2 cellular contexts compared by ENCODE assay signal in genomic region chr5:91448079-91448478, GRCh38.
ATAC-seq and TF ChIP-seq lines count a peak whose summit lies in the region.
"Not testable (repeated sequence)": the region's sequence is repeated elsewhere in the genome, so short reads cannot be mapped to it uniquely, and the experiment has no call there.

No MANE protein-coding gene starts in this region.

- not testable (repeated sequence) for ATAC-seq in SK-N-SH treated with all-trans-retinoic acid at 6 μM for 48 hours

- CTCF ChIA-PET in HEK293 (lab: Yijun Ruan, JAX) = interaction anchor here (0.6 to 2.2 kb wide), 2 partner anchors 9 to 28 kb away, joined by 3 to 7 read pairs; no protein-coding TSS in a partner anchor

- POLR2A ChIA-PET in HEK293 (lab: Yijun Ruan, JAX) = not testable (repeated sequence)

- H3K4me3 ChIP-seq in HEK293 (ENCODE audit: low read depth, low read length) = not testable (repeated sequence)

- not testable (repeated sequence) for H3K27ac ChIP-seq in HEK293 (ENCODE audit: extremely low read depth, low read depth, low read length)

- H3K9me3 ChIP-seq in HEK293 (ENCODE audit: control insufficient read depth, insufficient read depth, low read depth, low read length) = not testable (repeated sequence)

- TF ChIP-seq CTCF in HEK293 (tag by site-specific recombination; IDR thresholded peaks at IDR 0.05) = not testable (repeated sequence)

- H3K36me3 ChIP-seq in HEK293 (ENCODE audit: control insufficient read depth in 2 of 2, insufficient read depth in 1 of 2, low read length in 2 of 2) = not testable (repeated sequence)

- H3K4me1 ChIP-seq in HEK293 (ENCODE audit: control insufficient read depth, insufficient read depth, low read length) = not testable (repeated sequence)

TF ChIP-seq in HEK293, 187 proteins besides CTCF, POLR2A, EP300 and RAD21:
- peak; percentile 62 for TF ChIP-seq ZNF146 (tag by site-specific recombination; IDR thresholded peaks at IDR 0.05)
TF ChIP-seq in HEK293: peak in this region for 1; not testable (repeated sequence) for 186.

TF ChIP-seq in SK-N-SH treated with all-trans-retinoic acid at 6 μM for 48 hours, 23 proteins besides CTCF, POLR2A, EP300 and RAD21:
- peak; percentile 82 for TF ChIP-seq ZNF8 (CRISPR knock-in tag; IDR thresholded peaks at IDR 0.05)
